ENCODE assay signal across 8 cellular contexts in genomic region chr19:45478454-45479238, GRCh38. TPM values are rescaled to one million over a fixed set of nuclear protein-coding genes. Genes with fewer than 3 reads are reported as not detected.
DNase-seq lines count a peak whose midpoint lies in the region; ATAC-seq and TF ChIP-seq lines count a peak whose summit lies in the region.

No MANE protein-coding gene starts in this region.

- H4K20me1 ChIP-seq in neural progenitor cell (ENCODE audit: low read depth), result no peaks in the 10 kb centered on the region

- ATAC-seq in GM21825 (IDR thresholded peaks at IDR 0.05; ENCODE audit: unreplicated experiment), result peak; percentile 56

- TF ChIP-seq CTCF in neural progenitor cell (IDR thresholded peaks at IDR 0.05), result peak; percentile 97

- peaks cover 4% of the 10 kb centered on the region for H3K9me3 Mint-ChIP-seq in neural progenitor cell

- peaks cover 20% of the 10 kb centered on the region for H3F3A ChIP-seq in neural progenitor cell (ENCODE audit: low read depth)

- H3K27me3 ChIP-seq in neural progenitor cell (peaks cover 7% of the 10 kb centered on the region), stomach smooth muscle (ENCODE audit: control insufficient read depth in 1 of 2, insufficient read depth in 2 of 2, low read length in 2 of 2) (no peaks in the 10 kb centered on the region)

- H3K9ac ChIP-seq in neural progenitor cell (peak overlapping the region; percentile 89), stomach smooth muscle (ENCODE audit: low read length in 2 of 2) (peak overlapping the region; percentile 96 to 99)

- H3K4me3 ChIP-seq in neural progenitor cell, result peak overlapping the region; percentile 67
- peak overlapping the region; percentile 84 to 85 for H3K4me3 ChIP-seq in stomach smooth muscle (ENCODE audit: low read length in 2 of 2)

- peak overlapping the region; percentile 100 for H3K27ac Mint-ChIP-seq in neural progenitor cell

- H3K4me1 ChIP-seq in neural progenitor cell (no peaks in the 10 kb centered on the region), stomach smooth muscle (ENCODE audit: control insufficient read depth, insufficient read depth, low read length) (peaks cover 9% of the 10 kb centered on the region)

- H3K4me3 Mint-ChIP-seq in neural progenitor cell, result peak overlapping the region; percentile 78

- H3K4me2 ChIP-seq in neural progenitor cell, result peak overlapping the region; percentile 78

- H3K79me2 ChIP-seq in neural progenitor cell (ENCODE audit: low read depth), result no peaks in the 10 kb centered on the region

- peaks cover 34% of the 10 kb centered on the region for H3K27me3 Mint-ChIP-seq in neural progenitor cell (ENCODE audit: insufficient read depth, low read depth)

- peak overlapping the region; percentile 98 for H3K27ac ChIP-seq in neural progenitor cell
- peak overlapping the region; percentile 98 for H3K27ac ChIP-seq in stomach smooth muscle (ENCODE audit: low read length)

- H3K36me3 ChIP-seq in neural progenitor cell (no peaks in the 10 kb centered on the region), stomach smooth muscle (ENCODE audit: control insufficient read depth in 2 of 2, insufficient read depth in 2 of 2, low read length in 2 of 2) (no peaks in the 10 kb centered on the region)

- H3K9me3 ChIP-seq in neural progenitor cell (ENCODE audit: low read depth) (no peaks in the 10 kb centered on the region), stomach smooth muscle (ENCODE audit: control insufficient read depth in 2 of 2, low read length in 2 of 2) (no peaks in the 10 kb centered on the region)

- peaks cover 12% of the 10 kb centered on the region for H3K4me1 Mint-ChIP-seq in neural progenitor cell

- DNase-seq in EL (peak; percentile 92), LHCN-M2 (ENCODE audit: low read depth) (peak; percentile 93), RPMI8226 (peak; percentile 92), fibroblast of the conjunctiva (ENCODE audit: low read depth) (peak; percentile 96), neural progenitor cell (ENCODE audit: low spot score) (peak; percentile 93)
- DNase-seq in activated effector memory CD4-positive, alpha-beta T cell treated with Interleukin-2 at 50 U/mL for 16 hours, result peak; percentile 82

- peak overlapping the region; percentile 92 for H2AFZ ChIP-seq in neural progenitor cell (replicated peaks)

- no peaks in the 10 kb centered on the region for H3K36me3 Mint-ChIP-seq in neural progenitor cell

RNA-seq across cellular contexts. Expression of gene FOSB, which starts 10.8 kb away (rescaled TPM):
- total RNA-seq in LHCN-M2 (2014; rRNA removed), result 0.32 and 0.34 TPM in 2 replicates
- 0.24 TPM for polyA plus RNA-seq in LHCN-M2 (2012)
- 2.3 and 5.4 TPM in 2 replicates for total RNA-seq in neural progenitor cell (ENCODE audit: low replicate concordance)

RNA-seq across cellular contexts. Expression of gene RTN2, which starts 18.2 kb away (rescaled TPM):
- 22.9 and 39.7 TPM in 2 replicates for total RNA-seq in LHCN-M2 (2014; rRNA removed)
- polyA plus RNA-seq in LHCN-M2 (2012), result 39.6 TPM
- 4.8 and 10.4 TPM in 2 replicates for total RNA-seq in neural progenitor cell (ENCODE audit: low replicate concordance)

RNA-seq across cellular contexts. Expression of gene PPM1N, which starts 19.6 kb away (rescaled TPM):
- total RNA-seq in LHCN-M2 (2014; rRNA removed), result 1.7 and 2.4 TPM in 2 replicates
- 0.95 TPM for polyA plus RNA-seq in LHCN-M2 (2012)
- 2.4 and 3.6 TPM in 2 replicates for total RNA-seq in neural progenitor cell (ENCODE audit: low replicate concordance)

RNA-seq across cellular contexts. Expression of gene VASP, which starts 28.6 kb away (rescaled TPM):
- total RNA-seq in LHCN-M2 (2014; rRNA removed), result 102 and 127 TPM in 2 replicates
- 73.3 TPM for polyA plus RNA-seq in LHCN-M2 (2012)
- total RNA-seq in neural progenitor cell (ENCODE audit: low replicate concordance), result 32.6 and 62.2 TPM in 2 replicates

RNA-seq across cellular contexts. Expression of gene ERCC1, which starts 54.9 kb away (rescaled TPM):
- total RNA-seq in LHCN-M2 (2014; rRNA removed) (132 and 148 TPM in 2 replicates), neural progenitor cell (ENCODE audit: low replicate concordance) (46.0 and 74.5 TPM in 2 replicates)
- polyA plus RNA-seq in LHCN-M2 (2012), result 136 TPM

Comparison
In these comparisons a context has a peak if more than half of its experiments do, and no peak if none do; other contexts are left out.
1. Peak in every context shown above with its lines: DNase-seq, ATAC-seq, H3K4me3 ChIP-seq and H3K27ac ChIP-seq.